In genomic region chr17:1875597-1875996, GRCh38 we compare ENCODE assay signal across 5 cellular contexts.
"Had no signal": no experiment of that assay in that cellular context is flagged by ENCODE, and none has a peak within 500 bp of the region (broad histone marks: within the 10 kb centered on the region; RNA-seq: fewer than 3 reads in every experiment).

No MANE protein-coding gene starts in this region.

- H3K27ac Mint-ChIP-seq: H9 had no signal

- H3K27ac ChIP-seq: GM23248 had no signal

- H3K4me3 Mint-ChIP-seq: H9 had no signal

- DNase-seq: GM23248, GOT3, H9, HCEC 1CT, IMR-90 had no signal

- H3K9me3 Mint-ChIP-seq: H9 had no signal

- H3K4me3 ChIP-seq: GM23248 had no signal

- H3K4me1 Mint-ChIP-seq: H9 had no signal
